Comparison of ENCODE assay signal across 9 cellular contexts in the genomic region with DNA sequence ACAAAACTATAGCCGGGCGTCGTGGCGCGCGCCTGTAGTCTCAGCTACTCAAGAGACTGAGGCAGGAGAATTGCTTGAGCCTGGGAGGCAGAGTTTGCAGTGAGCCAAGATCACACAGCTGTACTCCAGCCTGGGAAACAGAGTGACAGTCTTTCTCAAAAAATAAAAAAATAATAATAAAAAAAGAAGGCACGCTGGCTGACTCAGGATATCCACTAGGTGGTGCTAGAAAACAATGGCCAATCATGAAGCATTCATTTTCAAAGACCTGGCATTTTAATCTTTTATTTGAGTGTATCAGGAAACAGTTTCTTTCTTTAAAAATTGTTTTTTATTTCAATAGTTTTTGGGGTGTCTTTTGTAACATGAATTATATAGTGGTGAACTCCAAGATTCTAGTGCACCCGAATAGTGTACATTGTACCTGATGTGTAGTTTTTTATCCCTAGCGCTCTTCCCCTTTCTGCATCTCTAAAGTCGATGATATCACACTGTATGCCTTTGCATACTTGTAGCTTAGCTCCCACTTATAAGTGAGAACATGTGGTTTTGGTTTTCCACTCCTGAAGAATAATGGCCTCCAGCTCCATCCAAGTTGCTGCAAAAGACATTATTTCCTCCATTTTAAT.
DNase-seq lines count a peak whose midpoint lies in the region; FAIRE-seq and TF ChIP-seq lines count a peak whose summit lies in the region.
"Had no signal": no experiment of that assay in that cellular context is flagged by ENCODE, and none has a peak within 500 bp of the region (broad histone marks: within the 10 kb centered on the region; RNA-seq: fewer than 3 reads in every experiment).

No MANE protein-coding gene starts in this region.

- H3K27me3 Mint-ChIP-seq in activated naive CD4-positive, alpha-beta T cell treated with anti-CD3 and anti-CD28 coated beads, Interleukin-2, amount 10 ng/mL, durations not matched to agents 7 days and 5 days, result peaks cover 16% of the 10 kb centered on the region

- H3K36me3 ChIP-seq in smooth muscle cell (ENCODE audit: low read depth), result no peaks in the 10 kb centered on the region

- H3K4me3 Mint-ChIP-seq in activated naive CD4-positive, alpha-beta T cell treated with anti-CD3 and anti-CD28 coated beads, Interleukin-2, amount 10 ng/mL, durations not matched to agents 7 days and 5 days, result no peak overlapping the region

- no peaks in the 10 kb centered on the region for H3K79me2 ChIP-seq in smooth muscle cell (ENCODE audit: low read depth)

- peak; percentile 52 for FAIRE-seq in RCC 7860 (lab: Jason Lieb, UNC)

- peak; percentile 57 for TF ChIP-seq CTCF in GM12874 (IDR thresholded peaks at IDR 0.05; ENCODE audit: insufficient read depth, low read depth, low read length)
- peak; percentile 77 for TF ChIP-seq CTCF in smooth muscle cell (IDR thresholded peaks at IDR 0.05; ENCODE audit: borderline replicate concordance, insufficient read depth, poor library complexity, severe bottlenecking)

- no peaks in the 10 kb centered on the region for H3K9me3 Mint-ChIP-seq in activated naive CD4-positive, alpha-beta T cell treated with anti-CD3 and anti-CD28 coated beads, Interleukin-2, amount 10 ng/mL, durations not matched to agents 7 days and 5 days

- no peak overlapping the region for H3K4me3 ChIP-seq in smooth muscle cell

- H3K9me3 ChIP-seq in smooth muscle cell (replicated peaks; ENCODE audit: low read depth), result no peaks in the 10 kb centered on the region

- H3K27ac Mint-ChIP-seq in activated naive CD4-positive, alpha-beta T cell treated with anti-CD3 and anti-CD28 coated beads, Interleukin-2, amount 10 ng/mL, durations not matched to agents 7 days and 5 days, result no peak overlapping the region

- H3F3A ChIP-seq in smooth muscle cell (ENCODE audit: low read depth), result no peaks in the 10 kb centered on the region

- H3K4me1 ChIP-seq in smooth muscle cell (ENCODE audit: low read depth), result no peaks in the 10 kb centered on the region

- H4K20me1 ChIP-seq in smooth muscle cell (ENCODE audit: low read depth), result no peaks in the 10 kb centered on the region

- H3K27me3 ChIP-seq in smooth muscle cell (ENCODE audit: low read depth), result no peaks in the 10 kb centered on the region

- no peak overlapping the region for H3K27ac ChIP-seq in smooth muscle cell (ENCODE audit: low read depth)
- H3K27ac ChIP-seq: epithelial cell of prostate had no signal

- H3K4me2 ChIP-seq in smooth muscle cell, result no peak overlapping the region

- WGBS in smooth muscle cell (ENCODE audit: low lambda C conversion rate), result 75% methylated on average over 10 of the region's 10 CpGs

- CTCF ChIA-PET in activated naive CD4-positive, alpha-beta T cell treated with anti-CD3 and anti-CD28 coated beads, Interleukin-2, amount 10 ng/mL, durations not matched to agents 7 days and 5 days (lab: Charles Lee), result interaction anchor here (1.8 to 2.4 kb wide), 2 partner anchors 72 to 120 kb away, joined by 5 to 6 read pairs; no protein-coding TSS in a partner anchor

- no peaks in the 10 kb centered on the region for H3K36me3 Mint-ChIP-seq in activated naive CD4-positive, alpha-beta T cell treated with anti-CD3 and anti-CD28 coated beads, Interleukin-2, amount 10 ng/mL, durations not matched to agents 7 days and 5 days

- H3K4me1 Mint-ChIP-seq in activated naive CD4-positive, alpha-beta T cell treated with anti-CD3 and anti-CD28 coated beads, Interleukin-2, amount 10 ng/mL, durations not matched to agents 7 days and 5 days, result peaks cover 12% of the 10 kb centered on the region

- DNase-seq in AG08395 (ENCODE audit: low spot score) (peak; percentile 66), RCC 7860 (ENCODE audit: low spot score) (peak; percentile 10), fibroblast of peridontal ligament (ENCODE audit: extremely low read depth) (peak; percentile 60), smooth muscle cell (lab: John Stamatoyannopoulos, UW; ENCODE audit: unreplicated experiment) (no peak), NCI-H774 (lab: John Stamatoyannopoulos, UW) (no peak)
- no peak for DNase-seq in activated naive CD4-positive, alpha-beta T cell treated with anti-CD3 and anti-CD28 coated beads, Interleukin-2, amount 10 ng/mL, durations not matched to agents 7 days and 5 days
- DNase-seq in activated T-cell treated with anti-CD3 and anti-CD28 coated beads, Interleukin-2, amount 50 U/mL, for 48 hours, result no peak

- no peak overlapping the region for H3K9ac ChIP-seq in smooth muscle cell (ENCODE audit: low read depth)

- H2AFZ ChIP-seq in smooth muscle cell (ENCODE audit: low read depth), result no peak overlapping the region

Comparison
In these comparisons a context has a peak if more than half of its experiments do, and no peak if none do; other contexts are left out.
1. DNase-seq: peak in AG08395 (single experiment), RCC 7860 (single experiment) and fibroblast of peridontal ligament (single experiment); none in smooth muscle cell (single experiment), NCI-H774 (single experiment), activated naive CD4-positive, alpha-beta T cell treated with anti-CD3 and anti-CD28 coated beads, Interleukin-2, amount 10 ng/mL, durations not matched to agents 7 days and 5 days (single experiment) and activated T-cell treated with anti-CD3 and anti-CD28 coated beads, Interleukin-2, amount 50 U/mL, for 48 hours (0 of 2).